ENCODE assay signal across 8 cellular contexts in the genomic region with DNA sequence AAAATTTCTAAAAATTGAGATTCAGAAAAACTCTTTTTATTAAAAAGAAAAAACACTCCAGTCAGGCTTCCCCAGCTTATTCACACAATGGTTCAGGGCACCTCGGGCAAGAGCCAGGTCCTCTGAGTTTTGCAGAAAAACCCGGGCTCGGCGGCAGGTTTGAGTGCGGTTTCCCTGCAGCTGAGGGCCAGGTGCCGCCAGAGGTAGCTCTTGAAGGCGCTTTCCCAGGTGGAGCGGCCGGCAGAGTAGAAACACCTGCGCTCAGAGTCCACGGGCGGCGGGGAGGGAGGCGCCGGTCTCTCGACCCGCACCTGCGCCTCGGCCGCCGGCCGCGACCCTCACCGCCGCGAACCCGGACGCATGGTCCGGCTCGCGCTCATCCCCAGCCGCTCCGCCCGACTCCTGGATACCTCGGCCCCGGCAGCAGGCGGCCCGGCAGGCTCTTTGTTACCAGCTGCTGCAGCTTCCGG. TPM values are rescaled to one million over a fixed set of nuclear protein-coding genes. Genes with fewer than 3 reads are reported as not detected.
A peak's percentile ranks its signal among the peaks of the same experiment; 100 is the strongest.
DNase-seq lines count a peak whose midpoint lies in the region; ATAC-seq, FAIRE-seq and TF ChIP-seq lines count a peak whose summit lies in the region.

No MANE protein-coding gene starts in this region.

- peak overlapping the region; percentile 98 for H2AFZ ChIP-seq in fibroblast of lung (ENCODE audit: low read length)

- H3K4me2 ChIP-seq in fibroblast of lung (ENCODE audit: extremely low read depth, insufficient read depth, low read length), result peak overlapping the region; percentile 92

- POLR2A ChIA-PET in activated CD4-positive, alpha-beta T cell treated with anti-CD3 and anti-CD28 coated beads, Interleukin-2, amount 10 ng/mL, durations not matched to agents 7 days and 5 days (lab: Charles Lee), result no interaction called here

- peak overlapping the region; percentile 98 for H3K27ac Mint-ChIP-seq in activated CD4-positive, alpha-beta T cell treated with anti-CD3 and anti-CD28 coated beads, Interleukin-2, amount 10 ng/mL, durations not matched to agents 7 days and 5 days

- peak; percentile 46 for DNase-seq in activated CD4-positive, alpha-beta T cell treated with anti-CD3 and anti-CD28 coated beads, Interleukin-2, amount 10 ng/mL, durations not matched to agents 7 days and 5 days
- DNase-seq in activated CD4-positive, alpha-beta T cell treated with anti-CD3 and anti-CD28 coated beads for 48 hours, result no peak
- DNase-seq in SJSA1 (ENCODE audit: low read depth in 1 of 2, low spot score in 2 of 2) (no peak), fibroblast of lung (ENCODE audit: low read depth in 2 of 2) (no peak), GM12891 (ENCODE audit: insufficient read length, low spot score) (no peak), MV-4-11 (lab: John Stamatoyannopoulos, UW) (no peak)

- H3K9me3 Mint-ChIP-seq in activated CD4-positive, alpha-beta T cell treated with anti-CD3 and anti-CD28 coated beads, Interleukin-2, amount 10 ng/mL, durations not matched to agents 7 days and 5 days, result no peaks in the 10 kb centered on the region

- peaks cover 47% of the 10 kb centered on the region for H3K79me2 ChIP-seq in fibroblast of lung (ENCODE audit: control insufficient read depth, insufficient read depth, low read length)

- H3K27ac ChIP-seq in SJSA1, result peak overlapping the region; percentile 42
- H3K27ac ChIP-seq in fibroblast of lung (ENCODE audit: insufficient read depth, low read length), result peak overlapping the region; percentile 84
- H3K27ac ChIP-seq in rectal smooth muscle tissue (ENCODE audit: low read depth, low read length), result peak overlapping the region; percentile 84

- ATAC-seq in HG02943 (IDR thresholded peaks at IDR 0.05; ENCODE audit: low read depth, unreplicated experiment), result peak; percentile 25

- no peak; the same call in 1 of the 2 replicates for TF ChIP-seq POLR2A in GM12891 (IDR thresholded peaks at IDR 0.05; ENCODE audit: low read depth, low read length)

- peak overlapping the region; percentile 85 for H3K9ac ChIP-seq in fibroblast of lung (ENCODE audit: insufficient read depth, low read length)
- H3K9ac ChIP-seq in rectal smooth muscle tissue (ENCODE audit: low read length), result peak overlapping the region; percentile 71

- no peaks in the 10 kb centered on the region for H3K27me3 Mint-ChIP-seq in activated CD4-positive, alpha-beta T cell treated with anti-CD3 and anti-CD28 coated beads, Interleukin-2, amount 10 ng/mL, durations not matched to agents 7 days and 5 days

- no peaks in the 10 kb centered on the region for H3K9me3 ChIP-seq in SJSA1 (replicated peaks)
- no peaks in the 10 kb centered on the region for H3K9me3 ChIP-seq in fibroblast of lung (ENCODE audit: control insufficient read depth, insufficient read depth, low read depth, low read length)

- H3K4me1 ChIP-seq in SJSA1 (replicated peaks), result peaks cover 7% of the 10 kb centered on the region; the same call in 1 of the 2 replicates
- H3K4me1 ChIP-seq in fibroblast of lung (ENCODE audit: control insufficient read depth, extremely low read depth, insufficient read depth, low read length), result no peaks in the 10 kb centered on the region
- peaks cover 9% of the 10 kb centered on the region for H3K4me1 ChIP-seq in rectal smooth muscle tissue (ENCODE audit: control insufficient read depth, insufficient read depth, low read length)

- H4K20me1 ChIP-seq in fibroblast of lung (ENCODE audit: control insufficient read depth, extremely low read depth, insufficient read depth, low read length), result no peaks in the 10 kb centered on the region

- H3K27me3 ChIP-seq in SJSA1 (replicated peaks), result no peaks in the 10 kb centered on the region
- H3K27me3 ChIP-seq in fibroblast of lung (ENCODE audit: control insufficient read depth, insufficient read depth, low read length), result no peaks in the 10 kb centered on the region
- no peaks in the 10 kb centered on the region for H3K27me3 ChIP-seq in rectal smooth muscle tissue (ENCODE audit: control insufficient read depth, insufficient read depth, low read length)

- no peak for TF ChIP-seq CTCF in fibroblast of lung (conservative IDR thresholded peaks at IDR 0.05 in 1 of 2, IDR thresholded peaks at IDR 0.05 in 1 of 2; ENCODE audit: low read depth in 1 of 2, low read length in 2 of 2)

- peaks cover 22% of the 10 kb centered on the region for H3K36me3 Mint-ChIP-seq in activated CD4-positive, alpha-beta T cell treated with anti-CD3 and anti-CD28 coated beads, Interleukin-2, amount 10 ng/mL, durations not matched to agents 7 days and 5 days (ENCODE audit: low read depth)

- no peaks in the 10 kb centered on the region for H3K36me3 ChIP-seq in SJSA1
- no peaks in the 10 kb centered on the region for H3K36me3 ChIP-seq in fibroblast of lung (ENCODE audit: control insufficient read depth, insufficient read depth, low read length)
- no peaks in the 10 kb centered on the region for H3K36me3 ChIP-seq in rectal smooth muscle tissue (ENCODE audit: control insufficient read depth, insufficient read depth, low read length)

- FAIRE-seq in GM12891 (lab: Jason Lieb, UNC), result no peak

- H3K4me3 Mint-ChIP-seq in activated CD4-positive, alpha-beta T cell treated with anti-CD3 and anti-CD28 coated beads, Interleukin-2, amount 10 ng/mL, durations not matched to agents 7 days and 5 days, result peak overlapping the region; percentile 89

- H3K4me3 ChIP-seq in SJSA1, result peak overlapping the region; percentile 81
- peak overlapping the region; percentile 89 to 99 (median 96) for H3K4me3 ChIP-seq in fibroblast of lung (replicated peaks in 1 of 4; ENCODE audit: control extremely low read depth in 1 of 4, insufficient read depth in 1 of 4, low read depth in 3 of 4, low read length in 4 of 4)
- H3K4me3 ChIP-seq in rectal smooth muscle tissue (ENCODE audit: low read length), result peak overlapping the region; percentile 100

- CTCF ChIA-PET in activated CD4-positive, alpha-beta T cell treated with anti-CD3 and anti-CD28 coated beads, Interleukin-2, amount 10 ng/mL, durations not matched to agents 7 days and 5 days (lab: Charles Lee), result interaction anchor here (1.0 to 1.9 kb wide), 6 partner anchors 9 to 599 kb away, joined by 3 to 6 read pairs (median 3); no protein-coding TSS in a partner anchor

- peaks cover 53% of the 10 kb centered on the region for H3K4me1 Mint-ChIP-seq in activated CD4-positive, alpha-beta T cell treated with anti-CD3 and anti-CD28 coated beads, Interleukin-2, amount 10 ng/mL, durations not matched to agents 7 days and 5 days

TF ChIP-seq in GM12891, 5 proteins besides CTCF, POLR2A, EP300 and RAD21:
- TF ChIP-seq SPI1 (IDR thresholded peaks at IDR 0.05; ENCODE audit: low read depth, low read length) (no peak), PAX5 (IDR thresholded peaks at IDR 0.05; ENCODE audit: insufficient read depth, low read length, severe bottlenecking) (no peak), TAF1 (IDR thresholded peaks at IDR 0.05; ENCODE audit: low read depth, low read length) (no peak), POU2F2 (IDR thresholded peaks at IDR 0.05; ENCODE audit: low read depth, low read length) (no peak), POLR2AphosphoS5 (IDR thresholded peaks at IDR 0.05; ENCODE audit: low read depth, low read length) (no peak)

RNA-seq across cellular contexts. Expression of a gene that starts 0.4 kb away (rescaled TPM):
- total RNA-seq in activated CD4-positive, alpha-beta T cell treated with anti-CD3 and anti-CD28 coated beads, Interleukin-2, amount 10 ng/mL, durations not matched to agents 7 days and 5 days, result 10 to 100 TPM; 47.3 to 51.2 TPM
- 3.1 and 13.0 TPM in 2 replicates for total RNA-seq in SJSA1 (2014; rRNA removed; shearing (Covaris generic))
- 7.4 and 13.9 TPM in 2 replicates for total RNA-seq in fibroblast of lung
- polyA plus RNA-seq in fibroblast of lung, result 9.5 and 13.7 TPM in 2 replicates
- 8.3 and 11.2 TPM in 2 replicates for polyA plus RNA-seq in fibroblast of lung (2012)
- 11.2 and 11.8 TPM in 2 replicates for polyA minus RNA-seq in fibroblast of lung (ENCODE audit: low replicate concordance)
- polyA plus RNA-seq in GM12891 (2012; ENCODE audit: low read depth, missing spikeins), result 15.5 TPM

RNA-seq across cellular contexts. Expression of a gene that starts 0.8 kb away (rescaled TPM):
- total RNA-seq in activated CD4-positive, alpha-beta T cell treated with anti-CD3 and anti-CD28 coated beads, Interleukin-2, amount 10 ng/mL, durations not matched to agents 7 days and 5 days, result 10 to 100 TPM; 18.4 to 20.4 TPM
- 4.9 and 6.7 TPM in 2 replicates for total RNA-seq in SJSA1 (2014; rRNA removed; shearing (Covaris generic))
- total RNA-seq in fibroblast of lung, result 21.6 and 24.3 TPM in 2 replicates
- polyA plus RNA-seq in fibroblast of lung, result 7.5 and 9.8 TPM in 2 replicates
- polyA plus RNA-seq in fibroblast of lung (2012), result 7.2 TPM in 2 replicates
- polyA minus RNA-seq in fibroblast of lung (ENCODE audit: low replicate concordance), result 0.51 and 3.0 TPM in 2 replicates
- 8.9 TPM for polyA plus RNA-seq in GM12891 (2012; ENCODE audit: low read depth, missing spikeins)

RNA-seq across cellular contexts. Expression of a gene that starts 46.8 kb away (rescaled TPM):
- total RNA-seq in activated CD4-positive, alpha-beta T cell treated with anti-CD3 and anti-CD28 coated beads, Interleukin-2, amount 10 ng/mL, durations not matched to agents 7 days and 5 days, result not detected
- not detected in 2 replicates for total RNA-seq in SJSA1 (2014; rRNA removed; shearing (Covaris generic))
- total RNA-seq in fibroblast of lung, result not detected in 2 replicates
- not detected in 2 replicates for polyA plus RNA-seq in fibroblast of lung
- not detected in 2 replicates for polyA plus RNA-seq in fibroblast of lung (2012)
- not detected in 2 replicates for polyA minus RNA-seq in fibroblast of lung (ENCODE audit: low replicate concordance)
- polyA plus RNA-seq in GM12891 (2012; ENCODE audit: low read depth, missing spikeins), result not detected
